ENCODE assay signal across 11 cellular contexts in genomic region chr6:18211338-18211737, GRCh38. TPM values are rescaled to one million over a fixed set of nuclear protein-coding genes. Genes with fewer than 3 reads are reported as not detected.
DNase-seq lines count a peak whose midpoint lies in the region; ATAC-seq and TF ChIP-seq lines count a peak whose summit lies in the region.
"Had no signal": no experiment of that assay in that cellular context is flagged by ENCODE, and none has a peak within 500 bp of the region (broad histone marks: within the 10 kb centered on the region; RNA-seq: fewer than 3 reads in every experiment).

No MANE protein-coding gene starts in this region.

- H3K4me3 Mint-ChIP-seq in activated naive CD8-positive, alpha-beta T cell treated with anti-CD3 and anti-CD28 coated beads, Interleukin-2, amount 50 U/mL, for 24 hours = no peak overlapping the region

- peaks cover 7% of the 10 kb centered on the region for H3K4me1 ChIP-seq in osteoblast (ENCODE audit: insufficient read depth, low read length)
- H3K4me1 ChIP-seq: parathyroid adenoma, suprapubic skin had no signal

- ATAC-seq in GM18519 (IDR thresholded peaks at IDR 0.05; ENCODE audit: low FRiP score, unreplicated experiment) (peak; percentile 97), HG03135 (IDR thresholded peaks at IDR 0.05; ENCODE audit: unreplicated experiment) (peak; percentile 82)
- peak; percentile 77 for ATAC-seq in activated naive CD8-positive, alpha-beta T cell treated with anti-CD3 and anti-CD28 coated beads, Interleukin-2, amount 50 U/mL, for 24 hours

- no peak overlapping the region for H3K27ac Mint-ChIP-seq in activated naive CD8-positive, alpha-beta T cell treated with anti-CD3 and anti-CD28 coated beads, Interleukin-2, amount 50 U/mL, for 24 hours

- H3K4me3 ChIP-seq in osteoblast (ENCODE audit: insufficient read depth, low read length) = no peak overlapping the region
- H3K4me3 ChIP-seq: cardiac muscle cell, suprapubic skin had no signal

- H2AFZ ChIP-seq in osteoblast (ENCODE audit: low read length) = no peak overlapping the region
- H2AFZ ChIP-seq: parathyroid adenoma had no signal

- peak; percentile 72 for DNase-seq in GM20000 (ENCODE audit: low spot score)
- no peak for DNase-seq in activated naive CD8-positive, alpha-beta T cell treated with anti-CD3 and anti-CD28 coated beads, Interleukin-2, amount 50 U/mL, for 24 hours
- DNase-seq in osteoblast (ENCODE audit: insufficient read length, low spot score, missing footprints) = no peak
- DNase-seq in HK-2 (ENCODE audit: unreplicated experiment) = no peak
- no peak for DNase-seq in DMS79 treated with DMSO at 0.1 percent for 48 hours (lab: John Stamatoyannopoulos, UW)
- DNase-seq in NCI-H1105 (lab: John Stamatoyannopoulos, UW) = no peak

- peaks cover 15% of the 10 kb centered on the region for H3K36me3 ChIP-seq in osteoblast (ENCODE audit: insufficient read depth, low read length)
- H3K36me3 ChIP-seq: cardiac muscle cell had no signal

- no peak overlapping the region for H3K27ac ChIP-seq in osteoblast (ENCODE audit: low read depth, low read length)
- H3K27ac ChIP-seq: cardiac muscle cell, parathyroid adenoma, suprapubic skin had no signal

- peaks cover 21% of the 10 kb centered on the region for H3K36me3 Mint-ChIP-seq in activated naive CD8-positive, alpha-beta T cell treated with anti-CD3 and anti-CD28 coated beads, Interleukin-2, amount 50 U/mL, for 24 hours (ENCODE audit: low read depth)

- no peaks in the 10 kb centered on the region for H3K9me3 Mint-ChIP-seq in activated naive CD8-positive, alpha-beta T cell treated with anti-CD3 and anti-CD28 coated beads, Interleukin-2, amount 50 U/mL, for 24 hours

- no peak overlapping the region for H3K4me2 ChIP-seq in osteoblast (ENCODE audit: insufficient read depth, low read length)

- H3K79me2 ChIP-seq in osteoblast (ENCODE audit: insufficient read depth, low read length) = no peaks in the 10 kb centered on the region
- H3K79me2 ChIP-seq: parathyroid adenoma had no signal

- no peaks in the 10 kb centered on the region for H3K27me3 Mint-ChIP-seq in activated naive CD8-positive, alpha-beta T cell treated with anti-CD3 and anti-CD28 coated beads, Interleukin-2, amount 50 U/mL, for 24 hours

- H3K9me3 ChIP-seq in osteoblast (ENCODE audit: low read depth, low read length) = no peaks in the 10 kb centered on the region
- H3K9me3 ChIP-seq: suprapubic skin had no signal

- peaks cover 16% of the 10 kb centered on the region for H3K4me1 Mint-ChIP-seq in activated naive CD8-positive, alpha-beta T cell treated with anti-CD3 and anti-CD28 coated beads, Interleukin-2, amount 50 U/mL, for 24 hours

- TF ChIP-seq CTCF in GM20000 (IDR thresholded peaks at IDR 0.05; ENCODE audit: extremely low read depth, missing control alignments) (no peak), osteoblast (IDR thresholded peaks at IDR 0.05; ENCODE audit: extremely low read depth, low read depth, low read length) (no peak)

- no peaks in the 10 kb centered on the region for H4K20me1 ChIP-seq in osteoblast (ENCODE audit: insufficient read depth, low read length)

- no peaks in the 10 kb centered on the region for H3K27me3 ChIP-seq in osteoblast (ENCODE audit: insufficient read depth, low read length)
- H3K27me3 ChIP-seq: cardiac muscle cell, suprapubic skin had no signal

RNA-seq across cellular contexts. Expression of gene DEK, which starts 53.0 kb away (rescaled TPM):
- total RNA-seq in osteoblast = 102 and 113 TPM in 2 replicates

RNA-seq across cellular contexts. Expression of gene KDM1B, which starts 56.1 kb away (rescaled TPM):
- total RNA-seq in osteoblast = 17.7 and 18.6 TPM in 2 replicates

RNA-seq across cellular contexts. Expression of gene TPMT, which starts 56.5 kb away (rescaled TPM):
- 11.9 and 13.0 TPM in 2 replicates for total RNA-seq in osteoblast
